In genomic region chr18:48766025-48766424, GRCh38 we compare ENCODE assay signal across 17 cellular contexts.
DNase-seq lines count a peak whose midpoint lies in the region; ATAC-seq, FAIRE-seq and TF ChIP-seq lines count a peak whose summit lies in the region.
"Had no signal": no experiment of that assay in that cellular context is flagged by ENCODE, and none has a peak within 500 bp of the region (broad histone marks: within the 10 kb centered on the region; RNA-seq: fewer than 3 reads in every experiment).

No MANE protein-coding gene starts in this region.

- H3K9ac ChIP-seq in mesenchymal stem cell (ENCODE audit: low read length) (no peak overlapping the region), PC-3 (ENCODE audit: low read length) (no peak overlapping the region)
- H3K9ac ChIP-seq: GM23248, KMS-11 had no signal

- no peaks in the 10 kb centered on the region for H3K9me2 ChIP-seq in PC-3 (replicated peaks; ENCODE audit: low read length)

- ATAC-seq in PC-3 (no peak), GM18858 (IDR thresholded peaks at IDR 0.05; ENCODE audit: unreplicated experiment) (no peak)

- H2BK15ac ChIP-seq in mesenchymal stem cell (ENCODE audit: low read depth, poor library complexity, severe bottlenecking) = no peak overlapping the region

- no peak overlapping the region for H3K18ac ChIP-seq in mesenchymal stem cell (ENCODE audit: low read depth in 1 of 2, low read length in 2 of 2)

- no peaks in the 10 kb centered on the region for H4K20me1 ChIP-seq in PC-3 (ENCODE audit: low read length)

- H3K4me3 ChIP-seq in AG10803 (ENCODE audit: low read length) (no peak overlapping the region), mesenchymal stem cell (ENCODE audit: insufficient read depth in 1 of 2, low read depth in 1 of 2, low read length in 2 of 2) (no peak overlapping the region), PC-3 (ENCODE audit: low read length) (no peak overlapping the region)
- H3K4me3 ChIP-seq: GM23248 had no signal

- H3K36me3 ChIP-seq in mesenchymal stem cell (ENCODE audit: control insufficient read depth in 1 of 2, insufficient read depth in 2 of 2, low read depth in 1 of 2, low read length in 2 of 2) = peaks cover 43 to 80% of the 10 kb centered on the region in 2 experiments
- no peaks in the 10 kb centered on the region for H3K36me3 ChIP-seq in PC-3 (ENCODE audit: low read depth, low read length)

- H2AK5ac ChIP-seq in mesenchymal stem cell (ENCODE audit: low read length, severe bottlenecking) = no peak overlapping the region

- no peak overlapping the region for H2BK5ac ChIP-seq in mesenchymal stem cell (ENCODE audit: low read depth, low read length, poor library complexity, severe bottlenecking)

- H2BK12ac ChIP-seq in mesenchymal stem cell (ENCODE audit: low read length in 2 of 2) = no peak overlapping the region

- 70% methylated on average over 3 of the region's 4 CpGs for WGBS in mesenchymal stem cell

- CTCF ChIA-PET in PC-3 (lab: Charles Lee) = no interaction called here

- H2BK120ac ChIP-seq in mesenchymal stem cell (ENCODE audit: low read depth, low read length) = no peak overlapping the region

- FAIRE-seq in GM12892 (lab: Jason Lieb, UNC) = no peak

- TF ChIP-seq POLR2A in GM12892 (IDR thresholded peaks at IDR 0.05; ENCODE audit: low read depth, low read length) = no peak

- DNase-seq in AG10803 (ENCODE audit: low read depth) (peak; percentile 34), HT-29 (ENCODE audit: low spot score) (peak; percentile 15), fibroblast of gingiva (ENCODE audit: low read depth) (peak; percentile 43), mesenchymal stem cell (peak; percentile 56), PC-3 (no peak), dedifferentiated amniotic fluid mesenchymal stem cell (ENCODE audit: extremely low spot score) (no peak), GM12892 (ENCODE audit: insufficient read length) (no peak)
- DNase-seq: Calu3; CD4-positive, CD25-positive, alpha-beta regulatory T cell; GDM1; GM23248; NCI-H1092 treated with DMSO at 0.1 percent for 48 hours; NCI-H1694 treated with DMSO at 0.1 percent for 48 hours; SIG-M5 had no signal

- H3K79me2 ChIP-seq in PC-3 (ENCODE audit: low read length) = no peaks in the 10 kb centered on the region

- peaks cover 8% of the 10 kb centered on the region for H3K4me1 ChIP-seq in mesenchymal stem cell (ENCODE audit: control insufficient read depth, insufficient read depth, low read depth, low read length)
- no peaks in the 10 kb centered on the region for H3K4me1 ChIP-seq in PC-3 (ENCODE audit: insufficient read depth, low read length)

- no peak overlapping the region for H4K91ac ChIP-seq in mesenchymal stem cell (ENCODE audit: low read length)

- H3K14ac ChIP-seq in mesenchymal stem cell (ENCODE audit: low read length in 2 of 2) = no peak overlapping the region

- POLR2A ChIA-PET in PC-3 (lab: Charles Lee; ENCODE audit: unreplicated experiment) = no interaction called here

- no peaks in the 10 kb centered on the region for H3K27me3 ChIP-seq in mesenchymal stem cell (ENCODE audit: control insufficient read depth in 1 of 2, insufficient read depth in 1 of 2, low read length in 2 of 2)
- H3K27me3 ChIP-seq in PC-3 (ENCODE audit: low read length) = no peaks in the 10 kb centered on the region

- H3K4ac ChIP-seq in mesenchymal stem cell (ENCODE audit: low read depth in 1 of 2, low read length in 2 of 2) = no peak overlapping the region

- intact Hi-C loops in PC-3 (cut with micrococcal nuclease) = no loop called here

- TF ChIP-seq CTCF in AG10803 (conservative IDR thresholded peaks at IDR 0.05; ENCODE audit: low read length) = no peak
- TF ChIP-seq CTCF in PC-3 (conservative IDR thresholded peaks at IDR 0.05; ENCODE audit: low read depth, low read length) = no peak

- no TSS peak for BruUV-seq in PC-3 (replicated peaks; lab: Mats Ljungman, UMichigan)

- peaks cover 20% of the 10 kb centered on the region for H3K79me1 ChIP-seq in mesenchymal stem cell (replicated peaks; ENCODE audit: low read length, poor library complexity, severe bottlenecking)

- H3K9me3 ChIP-seq in mesenchymal stem cell (ENCODE audit: control insufficient read depth, low read length) (no peaks in the 10 kb centered on the region), PC-3 (ENCODE audit: low read length) (no peaks in the 10 kb centered on the region)

- no peaks in the 10 kb centered on the region for H3F3A ChIP-seq in PC-3 (ENCODE audit: low read length, unreplicated experiment)

- no peak overlapping the region for H2AFZ ChIP-seq in mesenchymal stem cell (ENCODE audit: low read depth, low read length)
- no peak overlapping the region for H2AFZ ChIP-seq in PC-3 (ENCODE audit: low read length)
- H2AFZ ChIP-seq: GM23248 had no signal

- H3K23ac ChIP-seq in mesenchymal stem cell (ENCODE audit: low read length in 2 of 2) = no peak overlapping the region

- no peak overlapping the region for H3K4me2 ChIP-seq in mesenchymal stem cell (ENCODE audit: low read length, poor library complexity, severe bottlenecking)
- H3K4me2 ChIP-seq in PC-3 (ENCODE audit: low read length) = no peak overlapping the region
- H3K4me2 ChIP-seq: KMS-11 had no signal

- no peak overlapping the region for H3K27ac ChIP-seq in mesenchymal stem cell (ENCODE audit: low read length, poor library complexity, severe bottlenecking)
- H3K27ac ChIP-seq in PC-3 (ENCODE audit: low read length) = no peak overlapping the region
- H3K27ac ChIP-seq: GM23248, HL-60, KMS-11 had no signal

- H4K8ac ChIP-seq in mesenchymal stem cell (ENCODE audit: low read length) = no peak overlapping the region

Comparison
In these comparisons a context has a peak if more than half of its experiments do, and no peak if none do; other contexts are left out.
1. DNase-seq: peak in AG10803 (single experiment), HT-29 (single experiment), fibroblast of gingiva (single experiment) and mesenchymal stem cell (single experiment); none in PC-3 (single experiment), dedifferentiated amniotic fluid mesenchymal stem cell (single experiment) and GM12892 (single experiment).